27 cellular contexts compared by ENCODE assay signal in genomic region chr4:43136752-43137151, GRCh38.
"Had no signal": no experiment of that assay in that cellular context is flagged by ENCODE, and none has a peak within 500 bp of the region (broad histone marks: within the 10 kb centered on the region; RNA-seq: fewer than 3 reads in every experiment).

No MANE protein-coding gene starts in this region.

- H3K4me3 ChIP-seq: colonic mucosa, coronary artery, dorsolateral prefrontal cortex, esophagus muscularis mucosa, esophagus squamous epithelium, gastrocnemius medialis, gastroesophageal sphincter, heart left ventricle, heart right ventricle had no signal

- H3K27me3 ChIP-seq: colonic mucosa, dorsolateral prefrontal cortex, esophagus muscularis mucosa, esophagus squamous epithelium, foreskin keratinocyte, gastrocnemius medialis, gastroesophageal sphincter, heart left ventricle, heart right ventricle had no signal

- H3K4me1 ChIP-seq: colonic mucosa, esophagus muscularis mucosa, esophagus squamous epithelium, foreskin keratinocyte, gastrocnemius medialis, gastroesophageal sphincter, heart left ventricle, heart right ventricle had no signal

- FAIRE-seq: colon, endometrium, endothelial cell of umbilical vein had no signal

- ATAC-seq: effector memory CD8-positive, alpha-beta T cell; esophagus mucosa; foreskin keratinocyte; gastrocnemius medialis; gastroesophageal sphincter; heart left ventricle; heart right ventricle had no signal

- H3K9me3 ChIP-seq: colonic mucosa, esophagus muscularis mucosa, esophagus squamous epithelium, gastrocnemius medialis, gastroesophageal sphincter had no signal

- DNase-seq: colonic mucosa; cortex of kidney; dermis blood vessel endothelial cell; dorsolateral prefrontal cortex; effector CD4-positive, alpha-beta T cell; effector CD8-positive, alpha-beta T cell; effector memory CD4-positive, alpha-beta T cell; effector memory CD8-positive, alpha-beta T cell; endodermal cell; erythroblast; esophagus squamous epithelium; foreskin fibroblast; foreskin keratinocyte; foreskin melanocyte; gastrocnemius medialis; glutamatergic neuron; head of caudate nucleus; heart left ventricle; heart right ventricle had no signal

- H3K27ac ChIP-seq: colonic mucosa, coronary artery, dorsolateral prefrontal cortex, epithelial cell of prostate, esophagus muscularis mucosa, esophagus squamous epithelium, foreskin keratinocyte, gastrocnemius medialis, gastroesophageal sphincter, heart left ventricle, heart right ventricle had no signal

- H3K36me3 ChIP-seq: colonic mucosa, esophagus muscularis mucosa, esophagus squamous epithelium, gastrocnemius medialis, gastroesophageal sphincter, heart left ventricle, heart right ventricle had no signal
